15 cellular contexts compared by ENCODE assay signal in genomic region chr13:75135325-75135825, GRCh38.
DNase-seq lines count a peak whose midpoint lies in the region; ATAC-seq, FAIRE-seq and TF ChIP-seq lines count a peak whose summit lies in the region.
"Had no signal": no experiment of that assay in that cellular context is flagged by ENCODE, and none has a peak within 500 bp of the region (broad histone marks: within the 10 kb centered on the region; RNA-seq: fewer than 3 reads in every experiment).

No MANE protein-coding gene starts in this region.

- no peaks in the 10 kb centered on the region for H3K36me3 ChIP-seq in skeletal muscle satellite cell (ENCODE audit: insufficient read depth, low read length)
- H3K36me3 ChIP-seq: esophagus squamous epithelium, left ventricle myocardium inferior had no signal

- peaks cover 25% of the 10 kb centered on the region for H3K4me1 ChIP-seq in skeletal muscle satellite cell (ENCODE audit: control insufficient read depth, insufficient read depth, low read length)
- H3K4me1 ChIP-seq: esophagus squamous epithelium, left ventricle myocardium inferior had no signal

- H3K27me3 Mint-ChIP-seq in activated CD8-positive, alpha-beta T cell treated with anti-CD3 and anti-CD28 coated beads, Interleukin-2, amount 10 ng/mL, durations not matched to agents 7 days and 5 days (ENCODE audit: low read depth) = peaks cover 2% of the 10 kb centered on the region
- H3K27me3 Mint-ChIP-seq: brain had no signal

- H3K9ac ChIP-seq in skeletal muscle satellite cell (ENCODE audit: low read depth, low read length) = peak overlapping the region; percentile 66

- H3K9me3 Mint-ChIP-seq in activated CD8-positive, alpha-beta T cell treated with anti-CD3 and anti-CD28 coated beads, Interleukin-2, amount 10 ng/mL, durations not matched to agents 7 days and 5 days (ENCODE audit: insufficient read depth) = no peaks in the 10 kb centered on the region

- H3K4me2 ChIP-seq in skeletal muscle satellite cell (ENCODE audit: low read length) = peak overlapping the region; percentile 74

- no peaks in the 10 kb centered on the region for H3K27me3 ChIP-seq in skeletal muscle satellite cell (ENCODE audit: control insufficient read depth, insufficient read depth, low read length)
- H3K27me3 ChIP-seq: esophagus squamous epithelium had no signal

- H3K4me3 Mint-ChIP-seq in activated CD8-positive, alpha-beta T cell treated with anti-CD3 and anti-CD28 coated beads, Interleukin-2, amount 10 ng/mL, durations not matched to agents 7 days and 5 days = no peak overlapping the region
- H3K4me3 Mint-ChIP-seq: brain had no signal

- FAIRE-seq in H54 (lab: Jason Lieb, UNC) = peak; percentile 100

- DNase-seq in H54 (ENCODE audit: insufficient read length, low spot score) (peak; percentile 6), SW 1271 (lab: John Stamatoyannopoulos, UW) (peak; percentile 25 to 66), fibroblast of peridontal ligament (ENCODE audit: extremely low read depth) (peak; percentile 99), NCI-H1930 (lab: John Stamatoyannopoulos, UW) (no peak), DMS153 treated with DMSO at 0.1 percent for 48 hours (lab: John Stamatoyannopoulos, UW; ENCODE audit: unreplicated experiment) (no peak)
- no peak for DNase-seq in activated CD8-positive, alpha-beta T cell treated with anti-CD3 and anti-CD28 coated beads, Interleukin-2, amount 10 ng/mL, durations not matched to agents 7 days and 5 days
- DNase-seq: DMS79; esophagus squamous epithelium; left ventricle myocardium inferior; NCI-H2029; stimulated activated CD4-positive, alpha-beta T cell treated with anti-CD3 and anti-CD28 coated beads, Interleukin-1b, Interleukin-23, amount 100 ng/mL, for 48 hours; stimulated activated naive CD4-positive, alpha-beta T cell treated with Interleukin-2 at 50 U/mL for 16 hours had no signal

- no peak for ATAC-seq in HG03159 (IDR thresholded peaks at IDR 0.05; ENCODE audit: unreplicated experiment)
- ATAC-seq in activated CD8-positive, alpha-beta T cell treated with anti-CD3 and anti-CD28 coated beads, Interleukin-2, amount 10 ng/mL, durations not matched to agents 7 days and 5 days = no peak

- H3K9me3 ChIP-seq in skeletal muscle satellite cell (replicated peaks; ENCODE audit: low read length) = peaks cover 6% of the 10 kb centered on the region

- no peaks in the 10 kb centered on the region for H3K36me3 Mint-ChIP-seq in activated CD8-positive, alpha-beta T cell treated with anti-CD3 and anti-CD28 coated beads, Interleukin-2, amount 10 ng/mL, durations not matched to agents 7 days and 5 days (ENCODE audit: low read depth)

- no peaks in the 10 kb centered on the region for H3K4me1 Mint-ChIP-seq in activated CD8-positive, alpha-beta T cell treated with anti-CD3 and anti-CD28 coated beads, Interleukin-2, amount 10 ng/mL, durations not matched to agents 7 days and 5 days (ENCODE audit: low read depth)

- H3K27ac Mint-ChIP-seq in activated CD8-positive, alpha-beta T cell treated with anti-CD3 and anti-CD28 coated beads, Interleukin-2, amount 10 ng/mL, durations not matched to agents 7 days and 5 days = no peak overlapping the region

- no peak for TF ChIP-seq POLR2A in H54 (IDR thresholded peaks at IDR 0.05; ENCODE audit: low read depth, low read length)

- POLR2A ChIA-PET in activated CD8-positive, alpha-beta T cell treated with anti-CD3 and anti-CD28 coated beads, Interleukin-2, amount 10 ng/mL, durations not matched to agents 7 days and 5 days (lab: Charles Lee) = no interaction called here

- H3K4me3 ChIP-seq in skeletal muscle satellite cell (ENCODE audit: low read length) = peak overlapping the region; percentile 53
- H3K4me3 ChIP-seq: esophagus squamous epithelium, left ventricle myocardium inferior had no signal

- CTCF ChIA-PET in activated CD8-positive, alpha-beta T cell treated with anti-CD3 and anti-CD28 coated beads, Interleukin-2, amount 10 ng/mL, durations not matched to agents 7 days and 5 days (lab: Charles Lee) = no interaction called here

Comparison
In these comparisons a context has a peak if more than half of its experiments do, and no peak if none do; other contexts are left out.
1. DNase-seq: peak in H54 (single experiment), SW 1271 (2 of 2) and fibroblast of peridontal ligament (single experiment); none in NCI-H1930 (0 of 2), activated CD8-positive, alpha-beta T cell treated with anti-CD3 and anti-CD28 coated beads, Interleukin-2, amount 10 ng/mL, durations not matched to agents 7 days and 5 days (single experiment) and DMS153 treated with DMSO at 0.1 percent for 48 hours (single experiment).